ENCODE assay signal across 8 cellular contexts in the genomic region with DNA sequence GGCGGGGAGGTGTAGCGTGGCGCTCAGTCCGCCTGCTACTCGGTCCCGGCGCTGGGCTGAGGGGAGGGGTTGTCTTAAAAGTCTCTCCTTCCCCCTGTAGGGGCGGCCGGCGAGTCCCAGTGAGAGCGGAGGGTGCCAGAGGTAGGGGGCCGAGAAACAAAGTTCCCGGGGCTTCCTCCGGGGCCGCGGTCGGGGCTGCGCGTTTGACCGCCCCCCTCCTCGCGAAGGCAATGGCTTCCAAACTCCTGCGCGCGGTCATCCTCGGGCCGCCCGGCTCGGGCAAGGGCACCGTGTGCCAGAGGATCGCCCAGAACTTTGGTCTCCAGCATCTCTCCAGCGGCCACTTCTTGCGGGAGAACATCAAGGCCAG. TPM values are rescaled to one million over a fixed set of nuclear protein-coding genes. Genes with fewer than 3 reads are reported as not detected.
DNase-seq lines count a peak whose midpoint lies in the region; ATAC-seq and TF ChIP-seq lines count a peak whose summit lies in the region.
"Not testable (repeated sequence)": the region's sequence is repeated elsewhere in the genome, so short reads cannot be mapped to it uniquely, and the experiment has no call there.

TSS of gene AK4 (plus strand) at position 26 of the 370 bp plus-strand sequence. CDS start at position 231, 205 bp downstream.

- peak within 1 kb of the TSS; percentile 93 for H3K4me3 Mint-ChIP-seq in GM23338
- H3K4me3 Mint-ChIP-seq in T-helper 1 cell treated with Interleukin-12 subunit alpha and Interleukin-12 subunit beta and Interleukin-4 antibody, amounts not matched to agents 30 μg/mL and 1 μg/mL, for 36 hours = peak within 1 kb of the TSS; percentile 86
- peak within 1 kb of the TSS; percentile 78 for H3K4me3 Mint-ChIP-seq in natural killer cell treated with Interleukin-12 subunit alpha and Interleukin-12 subunit beta and Interleukin-15 and Interleukin-18, amount 100 ng/mL, for 72 hours

- intact Hi-C loops in left ventricle myocardium inferior (cut with micrococcal nuclease) = not testable (repeated sequence)

- peaks cover 23% of the 10 kb centered on the region for H3K79me2 ChIP-seq in GM23338 (replicated peaks; ENCODE audit: insufficient read depth)

- DNase-seq in GM12864 (ENCODE audit: low read depth); GM23338 (ENCODE audit: low spot score); cardiac fibroblast (ENCODE audit: low read depth in 2 of 2); left ventricle myocardium inferior; natural killer cell treated with Interleukin-12 subunit alpha and Interleukin-12 subunit beta and Interleukin-15 and Interleukin-18, amount 100 ng/mL, for 72 hours (ENCODE audit: low spot score): not testable (repeated sequence)

- H3K9me2 ChIP-seq in GM23338 (ENCODE audit: insufficient read depth) = not testable (repeated sequence)

- H3K27me3 ChIP-seq in GM23338 (ENCODE audit: insufficient read depth) = peaks cover 27% of the 10 kb centered on the region
- H3K27me3 ChIP-seq in left ventricle myocardium inferior (ENCODE audit: low read depth) = not testable (repeated sequence)

- peak within 1 kb of the TSS; percentile 89 for H3K4me3 ChIP-seq in GM12864 (ENCODE audit: low read depth, low read length)
- H3K4me3 ChIP-seq in GM23338 = peak within 1 kb of the TSS; percentile 71
- H3K4me3 ChIP-seq in cardiac fibroblast (replicated peaks in 1 of 2; ENCODE audit: low read depth in 2 of 2, low read length in 2 of 2) = peak within 1 kb of the TSS; percentile 72 to 75
- peak within 1 kb of the TSS; percentile 92 for H3K4me3 ChIP-seq in left ventricle myocardium inferior

- peaks cover 18% of the 10 kb centered on the region for H3K27me3 Mint-ChIP-seq in GM23338 (ENCODE audit: insufficient read depth, low read depth, poor library complexity)
- peaks cover 10% of the 10 kb centered on the region for H3K27me3 Mint-ChIP-seq in T-helper 1 cell treated with Interleukin-12 subunit alpha and Interleukin-12 subunit beta and Interleukin-4 antibody, amounts not matched to agents 30 μg/mL and 1 μg/mL, for 36 hours (ENCODE audit: low read depth)
- peaks cover 37 to 59% of the 10 kb centered on the region in 2 donors for H3K27me3 Mint-ChIP-seq in natural killer cell treated with Interleukin-12 subunit alpha and Interleukin-12 subunit beta and Interleukin-15 and Interleukin-18, amount 100 ng/mL, for 72 hours

- peak within 1 kb of the TSS; percentile 88 for H2AFZ ChIP-seq in GM23338

- not testable (repeated sequence) for H4K20me1 ChIP-seq in GM23338 (replicated peaks; ENCODE audit: insufficient read depth)

- not testable (repeated sequence) for H3K9me3 Mint-ChIP-seq in GM23338; T-helper 1 cell treated with Interleukin-12 subunit alpha and Interleukin-12 subunit beta and Interleukin-4 antibody, amounts not matched to agents 30 μg/mL and 1 μg/mL, for 36 hours; natural killer cell treated with Interleukin-12 subunit alpha and Interleukin-12 subunit beta and Interleukin-15 and Interleukin-18, amount 100 ng/mL, for 72 hours

- peaks cover 25% of the 10 kb centered on the region for H3F3A ChIP-seq in GM23338 (replicated peaks; ENCODE audit: low read depth)

- peak within 1 kb of the TSS; percentile 89 for H3K27ac Mint-ChIP-seq in GM23338
- peak within 1 kb of the TSS; percentile 83 for H3K27ac Mint-ChIP-seq in T-helper 1 cell treated with Interleukin-12 subunit alpha and Interleukin-12 subunit beta and Interleukin-4 antibody, amounts not matched to agents 30 μg/mL and 1 μg/mL, for 36 hours
- peak within 1 kb of the TSS in 1 of 2 donors; percentile 82 for H3K27ac Mint-ChIP-seq in natural killer cell treated with Interleukin-12 subunit alpha and Interleukin-12 subunit beta and Interleukin-15 and Interleukin-18, amount 100 ng/mL, for 72 hours

- not testable (repeated sequence) for H3K9me3 ChIP-seq in left ventricle myocardium inferior (replicated peaks)

- H3K27ac ChIP-seq in GM23338 (ENCODE audit: low read depth) = peak within 1 kb of the TSS; percentile 86
- H3K27ac ChIP-seq in left ventricle myocardium inferior (replicated peaks) = peak within 1 kb of the TSS; percentile 93
- H3K27ac ChIP-seq in temporal lobe (ENCODE audit: low read depth, low read length) = peak within 1 kb of the TSS; percentile 45

- H3K4me1 ChIP-seq in GM23338 (ENCODE audit: insufficient read depth) (peaks cover 36% of the 10 kb centered on the region), left ventricle myocardium inferior (peaks cover 55% of the 10 kb centered on the region)

- H3K4me1 Mint-ChIP-seq in GM23338 = peaks cover 57% of the 10 kb centered on the region
- peaks cover 37% of the 10 kb centered on the region for H3K4me1 Mint-ChIP-seq in T-helper 1 cell treated with Interleukin-12 subunit alpha and Interleukin-12 subunit beta and Interleukin-4 antibody, amounts not matched to agents 30 μg/mL and 1 μg/mL, for 36 hours (ENCODE audit: low read depth)
- H3K4me1 Mint-ChIP-seq in natural killer cell treated with Interleukin-12 subunit alpha and Interleukin-12 subunit beta and Interleukin-15 and Interleukin-18, amount 100 ng/mL, for 72 hours (ENCODE audit: low read depth in 2 of 2) = peaks cover 8 to 16% of the 10 kb centered on the region in 2 donors

- not testable (repeated sequence) for TF ChIP-seq CTCF in GM12864 (IDR thresholded peaks at IDR 0.05; ENCODE audit: low read depth, low read length, missing control alignments); GM23338 (conservative IDR thresholded peaks at IDR 0.05; ENCODE audit: low read depth in 2 of 2); cardiac fibroblast (IDR thresholded peaks at IDR 0.05; ENCODE audit: low read depth, low read length); left ventricle myocardium inferior (IDR thresholded peaks at IDR 0.05; ENCODE audit: borderline replicate concordance)

- ATAC-seq in GM23338 = peak; percentile 43
- ATAC-seq in HG03442 (IDR thresholded peaks at IDR 0.05; ENCODE audit: unreplicated experiment) = peak; percentile 6
- peak in 1 of 2 donors; percentile 48 for ATAC-seq in natural killer cell treated with Interleukin-12 subunit alpha and Interleukin-12 subunit beta and Interleukin-15 and Interleukin-18, amount 100 ng/mL, for 72 hours

- peaks cover 11% of the 10 kb centered on the region for H3K36me3 Mint-ChIP-seq in GM23338 (ENCODE audit: low read depth)
- not testable (repeated sequence) for H3K36me3 Mint-ChIP-seq in T-helper 1 cell treated with Interleukin-12 subunit alpha and Interleukin-12 subunit beta and Interleukin-4 antibody, amounts not matched to agents 30 μg/mL and 1 μg/mL, for 36 hours (ENCODE audit: low read depth); natural killer cell treated with Interleukin-12 subunit alpha and Interleukin-12 subunit beta and Interleukin-15 and Interleukin-18, amount 100 ng/mL, for 72 hours

- peak within 1 kb of the TSS; percentile 74 for H3K4me2 ChIP-seq in GM23338

- H3K36me3 ChIP-seq in GM23338 (ENCODE audit: insufficient read depth); left ventricle myocardium inferior: not testable (repeated sequence)

RNA-seq across cellular contexts. Expression of gene AK4, which starts in this region (rescaled TPM):
- total RNA-seq in GM23338 (2014; rRNA removed; shearing (Covaris generic)) = 123 and 137 TPM in 2 replicates
- 111 and 127 TPM in 2 replicates for polyA plus RNA-seq in GM23338 (2016; fragmentation: Nextera tagmentation; extraction: Ambion mirVana)
- 168 TPM for total RNA-seq in left ventricle myocardium inferior
- total RNA-seq in natural killer cell treated with Interleukin-12 subunit alpha and Interleukin-12 subunit beta and Interleukin-15 and Interleukin-18, amount 100 ng/mL, for 72 hours = 10 to 100 TPM; 24.4 to 87.9 TPM
- 16.0 TPM for total RNA-seq in temporal lobe
